Comparison of ENCODE assay signal across 8 cellular contexts in the genomic region with DNA sequence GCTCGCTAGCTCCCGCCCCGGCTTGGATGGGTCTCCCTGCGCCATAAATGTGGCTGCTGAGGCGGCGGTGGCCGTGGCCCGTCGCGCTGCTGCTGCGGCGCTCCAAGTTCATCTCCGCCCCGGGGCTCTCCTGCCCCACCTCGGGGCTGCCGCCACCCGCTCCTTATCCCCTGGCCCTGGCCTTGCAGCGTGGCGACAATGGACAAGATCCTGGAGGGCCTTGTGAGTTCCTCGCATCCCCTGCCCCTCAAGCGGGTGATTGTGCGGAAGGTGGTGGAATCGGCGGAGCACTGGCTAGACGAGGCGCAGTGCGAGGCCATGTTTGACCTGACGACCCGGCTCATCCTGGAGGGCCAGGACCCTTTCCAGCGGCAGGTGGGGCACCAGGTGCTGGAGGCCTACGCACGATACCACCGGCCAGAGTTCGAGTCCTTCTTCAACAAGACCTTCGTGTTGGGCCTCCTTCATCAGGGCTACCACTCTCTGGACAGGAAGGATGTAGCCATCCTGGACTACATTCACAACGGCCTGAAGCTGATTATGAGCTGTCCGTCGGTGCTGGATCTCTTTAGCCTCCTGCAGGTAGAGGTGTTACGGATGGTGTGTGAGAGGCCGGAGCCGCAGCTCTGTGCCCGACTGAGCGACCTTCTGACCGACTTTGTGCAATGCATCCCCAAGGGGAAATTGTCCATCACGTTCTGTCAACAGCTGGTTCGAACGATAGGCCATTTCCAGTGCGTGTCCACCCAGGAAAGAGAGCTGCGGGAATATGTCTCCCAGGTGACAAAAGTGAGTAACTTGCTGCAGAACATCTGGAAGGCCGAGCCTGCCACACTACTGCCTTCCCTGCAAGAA. TPM values are rescaled to one million over a fixed set of nuclear protein-coding genes. Genes with fewer than 3 reads are reported as not detected.
DNase-seq lines count a peak whose midpoint lies in the region; ATAC-seq and TF ChIP-seq lines count a peak whose summit lies in the region.

No MANE protein-coding gene starts in this region.

- H3K9me3 Mint-ChIP-seq in Caco-2 (ENCODE audit: unreplicated experiment), result no peaks in the 10 kb centered on the region
- H3K9me3 Mint-ChIP-seq in nephron progenitor cell, result no peaks in the 10 kb centered on the region

- peak overlapping the region; percentile 98 for H3K4me2 ChIP-seq in fibroblast of lung (ENCODE audit: extremely low read depth, insufficient read depth, low read length)

- H3K4me1 Mint-ChIP-seq in Caco-2 (ENCODE audit: low read depth, unreplicated experiment), result peaks cover 33% of the 10 kb centered on the region
- peaks cover 63% of the 10 kb centered on the region for H3K4me1 Mint-ChIP-seq in nephron progenitor cell

- peak; percentile 34 for ATAC-seq in GM19395 (IDR thresholded peaks at IDR 0.05; ENCODE audit: unreplicated experiment)
- peak; percentile 26 for ATAC-seq in HG03378 (IDR thresholded peaks at IDR 0.05; ENCODE audit: unreplicated experiment)

- intact Hi-C loops in Caco-2 (cut with micrococcal nuclease; ENCODE audit: unreplicated experiment), result no loop called here

- H3K36me3 ChIP-seq in Caco-2 (ENCODE audit: control insufficient read depth, insufficient read depth, low read length) (no peaks in the 10 kb centered on the region), fibroblast of lung (ENCODE audit: control insufficient read depth, insufficient read depth, low read length) (no peaks in the 10 kb centered on the region)

- H4K20me1 ChIP-seq in fibroblast of lung (ENCODE audit: control insufficient read depth, extremely low read depth, insufficient read depth, low read length), result peaks cover 2% of the 10 kb centered on the region

- H3K79me2 ChIP-seq in fibroblast of lung (ENCODE audit: control insufficient read depth, insufficient read depth, low read length), result peaks cover 54% of the 10 kb centered on the region

- in situ Hi-C loops in G401 (cut with HindIII; ENCODE audit: low sequenced_read_pairs), result no loop called here

- H3K9me3 ChIP-seq in Caco-2 (no peaks in the 10 kb centered on the region), fibroblast of lung (ENCODE audit: control insufficient read depth, insufficient read depth, low read depth, low read length) (no peaks in the 10 kb centered on the region)

- peak overlapping the region; percentile 95 for H3K9ac ChIP-seq in fibroblast of lung (ENCODE audit: insufficient read depth, low read length)

- H3K27me3 ChIP-seq in Caco-2 (replicated peaks; ENCODE audit: control insufficient read depth, insufficient read depth, low read length) (no peaks in the 10 kb centered on the region), fibroblast of lung (ENCODE audit: control insufficient read depth, insufficient read depth, low read length) (no peaks in the 10 kb centered on the region)

- BruUV-seq in Caco-2 (replicated peaks; lab: Mats Ljungman, UMichigan), result TSS peak; percentile 24

- H3K27me3 Mint-ChIP-seq in Caco-2 (ENCODE audit: insufficient read depth, unreplicated experiment), result no peaks in the 10 kb centered on the region
- H3K27me3 Mint-ChIP-seq in nephron progenitor cell (ENCODE audit: low read depth, poor library complexity), result no peaks in the 10 kb centered on the region

- POLR2A ChIA-PET in Caco-2 (lab: Charles Lee), result interaction anchor here (1.0 kb wide), 1 partner anchor 328 kb away, joined by 3 read pairs; a partner anchor contains a TSS

- peak overlapping the region; percentile 45 for H2AFZ ChIP-seq in fibroblast of lung (ENCODE audit: low read length)

- H3K36me3 Mint-ChIP-seq in Caco-2 (ENCODE audit: insufficient read depth, unreplicated experiment) (peaks cover 49% of the 10 kb centered on the region), nephron progenitor cell (ENCODE audit: low read depth) (peaks cover 18% of the 10 kb centered on the region)

- H3K27ac ChIP-seq in fibroblast of lung (ENCODE audit: insufficient read depth, low read length), result peak overlapping the region; percentile 97

- H3K4me3 Mint-ChIP-seq in Caco-2 (ENCODE audit: unreplicated experiment) (peak overlapping the region; percentile 89), nephron progenitor cell (peak overlapping the region; percentile 89)

- TF ChIP-seq CTCF in Caco-2 (IDR thresholded peaks at IDR 0.05; ENCODE audit: insufficient read depth in 1 of 2, low read depth in 1 of 2, low read length in 1 of 2, severe bottlenecking in 1 of 2, unreplicated experiment in 1 of 2) (no peak), WI38 (IDR thresholded peaks at IDR 0.05; ENCODE audit: low read depth, low read length) (no peak), fibroblast of lung (conservative IDR thresholded peaks at IDR 0.05 in 1 of 2, IDR thresholded peaks at IDR 0.05 in 1 of 2; ENCODE audit: low read depth in 1 of 2, low read length in 2 of 2) (no peak), nephron progenitor cell (IDR thresholded peaks at IDR 0.05) (no peak)

- DNase-seq in Caco-2, result peak; percentile 35 to 55
- DNase-seq in fibroblast of lung (ENCODE audit: low read depth in 2 of 2), result peak; percentile 15 to 18
- DNase-seq in nephron progenitor cell, result no peak
- no peak for DNase-seq in G401 (ENCODE audit: low spot score)
- no peak for DNase-seq in KG1 (lab: John Stamatoyannopoulos, UW)

- CTCF ChIA-PET in Caco-2 (lab: Charles Lee), result no interaction called here

- H3K4me1 ChIP-seq in Caco-2 (peaks cover 13% of the 10 kb centered on the region; the same call in 1 of the 2 replicates), fibroblast of lung (ENCODE audit: control insufficient read depth, extremely low read depth, insufficient read depth, low read length) (peaks cover 3% of the 10 kb centered on the region)

- H3K27ac Mint-ChIP-seq in Caco-2 (ENCODE audit: unreplicated experiment) (peak overlapping the region; percentile 95), nephron progenitor cell (peak overlapping the region; percentile 98)

- H3K4me3 ChIP-seq in Caco-2 (ENCODE audit: low read depth, low read length) (peak overlapping the region; percentile 96), WI38 (ENCODE audit: low read depth, low read length) (peak overlapping the region; percentile 91), fibroblast of lung (replicated peaks in 1 of 4; ENCODE audit: control extremely low read depth in 1 of 4, insufficient read depth in 1 of 4, low read depth in 3 of 4, low read length in 4 of 4) (peak overlapping the region; percentile 63 to 88 (median 84))

RNA-seq across cellular contexts. Expression of a gene that starts 0.8 kb away (rescaled TPM):
- total RNA-seq in Caco-2 (2022), result 19.8 and 22.7 TPM in 2 replicates
- 13.1 and 15.7 TPM in 2 replicates for total RNA-seq in fibroblast of lung
- polyA plus RNA-seq in fibroblast of lung, result 12.3 and 13.9 TPM in 2 replicates
- 9.4 and 9.5 TPM in 2 replicates for polyA plus RNA-seq in fibroblast of lung (2012)
- polyA minus RNA-seq in fibroblast of lung (ENCODE audit: low replicate concordance), result 10.4 and 18.9 TPM in 2 replicates
- 9.1 and 14.1 TPM in 2 replicates for total RNA-seq in G401 (2014; rRNA removed; shearing (Covaris generic))

Comparison
In these comparisons a context has a peak if more than half of its experiments do, and no peak if none do; other contexts are left out.
1. DNase-seq: peak in Caco-2 (2 of 2) and fibroblast of lung (2 of 2); none in nephron progenitor cell (single experiment), G401 (single experiment) and KG1 (single experiment).
2. Peak in every context shown above with its lines, with median percentiles within 50 percentile points of each other: H3K4me3 ChIP-seq.